ENCODE assay signal across 25 cellular contexts in genomic region chr2:100861340-100861739, GRCh38. TPM values are rescaled to one million over a fixed set of nuclear protein-coding genes. Genes with fewer than 3 reads are reported as not detected.
"Had no signal": no experiment of that assay in that cellular context is flagged by ENCODE, and none has a peak within 500 bp of the region (broad histone marks: within the 10 kb centered on the region; RNA-seq: fewer than 3 reads in every experiment).

No MANE protein-coding gene starts in this region.

- H3K4me3 Mint-ChIP-seq: mesothelial cell of epicardium; naive B cell; natural killer cell; nephron progenitor cell; neural progenitor cell; stimulated activated effector memory CD8-positive, alpha-beta T cell treated with anti-CD3 and anti-CD28 coated beads, Interleukin-12 subunit alpha, Interleukin-12 subunit beta, amount 100 ng/mL, for 72 hours; stimulated activated naive CD8-positive, alpha-beta T cell treated with anti-CD3 and anti-CD28 coated beads, Interleukin-15, Interleukin-2, amounts not matched to agents 100 ng/mL and 50 ng/mL, for 24 hours had no signal

- H2AFZ ChIP-seq: hepatocyte, neural progenitor cell had no signal

- DNase-seq: islet precursor cell; left ventricle myocardium inferior; mesendoderm; naive B cell; natural killer cell; nephron progenitor cell; ovary; spleen; stimulated activated CD4-positive, alpha-beta T cell treated with anti-CD3 and anti-CD28 coated beads, Interleukin-4, amount 100 ng/mL, for 24 hours; stimulated activated naive CD4-positive, alpha-beta T cell; tibial artery; trophoblast cell; upper lobe of right lung had no signal

- H3K4me1 Mint-ChIP-seq: mesothelial cell of epicardium; naive B cell; natural killer cell; neural progenitor cell; stimulated activated effector memory CD8-positive, alpha-beta T cell treated with anti-CD3 and anti-CD28 coated beads, Interleukin-12 subunit alpha, Interleukin-12 subunit beta, amount 100 ng/mL, for 72 hours had no signal

- H3K9me3 ChIP-seq: left ventricle myocardium inferior, ovary, right atrium auricular region, spleen, suprapubic skin, thoracic aorta, tibial artery, upper lobe of right lung had no signal

- H3K9ac ChIP-seq: neural progenitor cell had no signal

- FAIRE-seq: urothelium cell line had no signal

- H3K4me3 ChIP-seq: hepatocyte, left ventricle myocardium inferior, lung, neural progenitor cell, ovary, right atrium auricular region, skin epidermis, spleen, suprapubic skin, thoracic aorta, tibial artery, upper lobe of right lung had no signal

- H3K27ac ChIP-seq: hepatocyte, left ventricle myocardium inferior, neural progenitor cell, ovary, right atrium auricular region, skin epidermis, spleen, suprapubic skin, thoracic aorta, tibial artery, upper lobe of right lung had no signal

- H3K4me1 ChIP-seq: neural progenitor cell, spleen, tibial artery, upper lobe of right lung had no signal

- H3K4me2 ChIP-seq: hepatocyte, neural progenitor cell had no signal

- H3K36me3 Mint-ChIP-seq: mesothelial cell of epicardium; natural killer cell; neural progenitor cell; stimulated activated effector memory CD8-positive, alpha-beta T cell treated with anti-CD3 and anti-CD28 coated beads, Interleukin-12 subunit alpha, Interleukin-12 subunit beta, amount 100 ng/mL, for 72 hours had no signal

- H3K27ac Mint-ChIP-seq: mesothelial cell of epicardium; natural killer cell; nephron progenitor cell; neural progenitor cell; progenitor cell of endocrine pancreas; stimulated activated effector memory CD8-positive, alpha-beta T cell treated with anti-CD3 and anti-CD28 coated beads, Interleukin-12 subunit alpha, Interleukin-12 subunit beta, amount 100 ng/mL, for 72 hours; stimulated activated naive CD8-positive, alpha-beta T cell treated with anti-CD3 and anti-CD28 coated beads, Interleukin-15, Interleukin-2, amounts not matched to agents 100 ng/mL and 50 ng/mL, for 24 hours had no signal

- H3K9me3 Mint-ChIP-seq: natural killer cell; nephron progenitor cell; stimulated activated effector memory CD8-positive, alpha-beta T cell treated with anti-CD3 and anti-CD28 coated beads, Interleukin-12 subunit alpha, Interleukin-12 subunit beta, amount 100 ng/mL, for 72 hours had no signal

- H3K27me3 ChIP-seq: hepatocyte, neural progenitor cell, ovary, right atrium auricular region, spleen, suprapubic skin, tibial artery, upper lobe of right lung had no signal

- H3K36me3 ChIP-seq: left ventricle myocardium inferior, neural progenitor cell, ovary, right atrium auricular region, spleen, suprapubic skin, thoracic aorta, tibial artery, upper lobe of right lung had no signal

- H3K27me3 Mint-ChIP-seq: stimulated activated naive CD8-positive, alpha-beta T cell treated with anti-CD3 and anti-CD28 coated beads, Interleukin-15, Interleukin-2, amounts not matched to agents 100 ng/mL and 50 ng/mL, for 24 hours had no signal

- ATAC-seq: natural killer cell; stimulated activated effector memory CD8-positive, alpha-beta T cell treated with anti-CD3 and anti-CD28 coated beads, Interleukin-12 subunit alpha, Interleukin-12 subunit beta, amount 100 ng/mL, for 72 hours; upper lobe of right lung had no signal

RNA-seq across cellular contexts. Expression of gene NPAS2, which starts 41.4 kb away (rescaled TPM):
- total RNA-seq: natural killer cell had no signal
